In genomic region chr12:2265461-2266167, GRCh38 we compare ENCODE assay signal across 16 cellular contexts.
A peak's percentile ranks its signal among the peaks of the same experiment; 100 is the strongest.
DNase-seq lines count a peak whose midpoint lies in the region; ATAC-seq, FAIRE-seq and TF ChIP-seq lines count a peak whose summit lies in the region.
"Had no signal": no experiment of that assay in that cellular context is flagged by ENCODE, and none has a peak within 500 bp of the region (broad histone marks: within the 10 kb centered on the region; RNA-seq: fewer than 3 reads in every experiment).

No MANE protein-coding gene starts in this region.

- H3K9ac ChIP-seq in SK-N-SH, result peak overlapping the region; percentile 5; the same call in 1 of the 2 replicates

- ATAC-seq in SK-N-SH treated with all-trans-retinoic acid at 6 μM for 48 hours, result no peak
- no peak for ATAC-seq in GM21737 (IDR thresholded peaks at IDR 0.05; ENCODE audit: unreplicated experiment)
- ATAC-seq in GM18519 (IDR thresholded peaks at IDR 0.05; ENCODE audit: low FRiP score, unreplicated experiment), result no peak
- ATAC-seq: esophagus mucosa had no signal

- no peaks in the 10 kb centered on the region for H3K9me3 ChIP-seq in SK-N-SH
- H3K9me3 ChIP-seq: psoas muscle had no signal

- FAIRE-seq in urothelium cell line (lab: Jason Lieb, UNC), result no peak
- FAIRE-seq: colon had no signal

- peak overlapping the region; percentile 68 for H3K4me2 ChIP-seq in SK-N-SH

- DNase-seq in SK-N-SH, result peak; percentile 50
- DNase-seq in astrocyte of the spinal cord (ENCODE audit: low read depth, low spot score), result peak; percentile 77
- DNase-seq in hepatic stellate cell (ENCODE audit: low spot score), result peak; percentile 85
- DNase-seq in urothelium cell line (ENCODE audit: low spot score), result peak; percentile 54
- no peak for DNase-seq in putamen (ENCODE audit: low spot score)
- DNase-seq: activated B cell treated with CpG ODN at 0.5 μM for 24 hours; activated naive CD4-positive, alpha-beta T cell treated with anti-CD3 and anti-CD28 coated beads, Interleukin-2, amount 50 U/mL, for 16 hours; COR-L47; NK-92 treated with Interleukin-12 subunit alpha and Interleukin-12 subunit beta, amount 100 ng/mL, for 24 hours had no signal

- TF ChIP-seq RAD21 in SK-N-SH (IDR thresholded peaks at IDR 0.05; ENCODE audit: low read length), result no peak

- no peak for TF ChIP-seq EP300 in SK-N-SH (IDR thresholded peaks at IDR 0.05; ENCODE audit: borderline replicate concordance in 1 of 2, low read depth in 1 of 2, low read length in 1 of 2)

- H3K27me3 ChIP-seq in SK-N-SH (ENCODE audit: insufficient read depth), result no peaks in the 10 kb centered on the region

- POLR2A ChIA-PET in SK-N-SH (lab: Yijun Ruan, JAX), result interaction anchor here (1.0 kb wide), 1 partner anchor 19 kb away, joined by 3 read pairs; no protein-coding TSS in a partner anchor

- peaks cover 26% of the 10 kb centered on the region for H3F3A ChIP-seq in SK-N-SH (replicated peaks; ENCODE audit: insufficient read depth)

- no peak for TF ChIP-seq CTCF in SK-N-SH (IDR thresholded peaks at IDR 0.05)
- no peak for TF ChIP-seq CTCF in astrocyte of the spinal cord (IDR thresholded peaks at IDR 0.05; ENCODE audit: low read depth, low read length)

- H4K20me1 ChIP-seq in SK-N-SH (ENCODE audit: insufficient read depth), result no peaks in the 10 kb centered on the region

- H3K79me2 ChIP-seq in SK-N-SH (ENCODE audit: insufficient read depth), result peaks cover 8% of the 10 kb centered on the region; the same call in 1 of the 2 replicates

- H3K4me1 ChIP-seq in SK-N-SH (ENCODE audit: control insufficient read depth in 1 of 2, insufficient read depth in 2 of 2, low read depth in 1 of 2, low read length in 1 of 2), result peaks cover 46 to 52% of the 10 kb centered on the region in 2 experiments; a peak in 3 of 4 replicates
- H3K4me1 ChIP-seq: psoas muscle had no signal

- CTCF ChIA-PET in SK-N-SH (lab: Yijun Ruan, JAX), result interaction anchor here (0.6 to 1.5 kb wide), 2 partner anchors 10 to 179 kb away, joined by 3 to 4 read pairs; no protein-coding TSS in a partner anchor

- no peak overlapping the region for H2AFZ ChIP-seq in SK-N-SH (ENCODE audit: low read depth)

- WGBS in SK-N-SH (ENCODE audit: low lambda C conversion rate), result 43% methylated on average over 6 of the region's 9 CpGs

- H3K4me3 ChIP-seq in SK-N-SH (ENCODE audit: low read depth in 2 of 2, low read length in 1 of 2) (no peak overlapping the region), astrocyte of the spinal cord (ENCODE audit: low read depth, low read length) (no peak overlapping the region)
- H3K4me3 ChIP-seq: psoas muscle had no signal

- H3K27ac ChIP-seq in SK-N-SH (ENCODE audit: low read depth in 2 of 2, low read length in 1 of 2), result peak overlapping the region; percentile 73 to 86; a peak in 3 of 4 replicates
- H3K27ac ChIP-seq: 22Rv1, psoas muscle had no signal

- no peaks in the 10 kb centered on the region for H3K9me2 ChIP-seq in SK-N-SH

- in situ Hi-C loops in astrocyte of the spinal cord (cut with HindIII; ENCODE audit: low sequenced_read_pairs), result no loop called here

- no peaks in the 10 kb centered on the region for H3K36me3 ChIP-seq in SK-N-SH (replicated peaks in 1 of 2; ENCODE audit: control insufficient read depth in 1 of 2, insufficient read depth in 2 of 2, low read length in 1 of 2)

TF ChIP-seq in SK-N-SH, 30 proteins besides CTCF, POLR2A, EP300 and RAD21 (continues in another document):
- TF ChIP-seq GABPA (IDR thresholded peaks at IDR 0.05; ENCODE audit: low read depth) (no peak), TEAD4 (IDR thresholded peaks at IDR 0.05; ENCODE audit: borderline replicate concordance, insufficient read depth) (no peak)
- TF ChIP-seq, protein P1, sequence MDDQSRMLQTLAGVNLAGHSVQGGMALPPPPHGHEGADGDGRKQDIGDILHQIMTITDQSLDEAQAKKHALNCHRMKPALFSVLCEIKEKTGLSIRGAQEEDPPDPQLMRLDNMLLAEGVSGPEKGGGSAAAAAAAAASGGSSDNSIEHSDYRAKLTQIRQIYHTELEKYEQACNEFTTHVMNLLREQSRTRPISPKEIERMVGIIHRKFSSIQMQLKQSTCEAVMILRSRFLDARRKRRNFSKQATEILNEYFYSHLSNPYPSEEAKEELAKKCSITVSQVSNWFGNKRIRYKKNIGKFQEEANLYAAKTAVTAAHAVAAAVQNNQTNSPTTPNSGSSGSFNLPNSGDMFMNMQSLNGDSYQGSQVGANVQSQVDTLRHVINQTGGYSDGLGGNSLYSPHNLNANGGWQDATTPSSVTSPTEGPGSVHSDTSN (IDR thresholded peaks at IDR 0.05), result 0 out of 2 replicates have a peak, but pooled peaks have one; percentile 2
- TF ChIP-seq, protein P2, sequence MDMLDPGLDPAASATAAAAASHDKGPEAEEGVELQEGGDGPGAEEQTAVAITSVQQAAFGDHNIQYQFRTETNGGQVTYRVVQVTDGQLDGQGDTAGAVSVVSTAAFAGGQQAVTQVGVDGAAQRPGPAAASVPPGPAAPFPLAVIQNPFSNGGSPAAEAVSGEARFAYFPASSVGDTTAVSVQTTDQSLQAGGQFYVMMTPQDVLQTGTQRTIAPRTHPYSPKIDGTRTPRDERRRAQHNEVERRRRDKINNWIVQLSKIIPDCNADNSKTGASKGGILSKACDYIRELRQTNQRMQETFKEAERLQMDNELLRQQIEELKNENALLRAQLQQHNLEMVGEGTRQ (IDR thresholded peaks at IDR 0.05; ENCODE audit: borderline replicate concordance, low read depth, low read length), result no peak

TF ChIP-seq in SK-N-SH treated with all-trans-retinoic acid at 6 μM for 48 hours, 23 proteins besides CTCF, POLR2A, EP300 and RAD21:
- TF ChIP-seq CSRNP3 (CRISPR knock-in tag; IDR thresholded peaks at IDR 0.05) (no peak), GLIS3 (CRISPR knock-in tag; IDR thresholded peaks at IDR 0.05) (no peak), PATZ1 (CRISPR knock-in tag; IDR thresholded peaks at IDR 0.05; ENCODE audit: borderline replicate concordance) (no peak), ISL1 (CRISPR knock-in tag; IDR thresholded peaks at IDR 0.05) (no peak), SNAI2 (CRISPR knock-in tag; IDR thresholded peaks at IDR 0.05) (no peak), ZFP3 (CRISPR knock-in tag; IDR thresholded peaks at IDR 0.05) (no peak)
